In the genomic region with DNA sequence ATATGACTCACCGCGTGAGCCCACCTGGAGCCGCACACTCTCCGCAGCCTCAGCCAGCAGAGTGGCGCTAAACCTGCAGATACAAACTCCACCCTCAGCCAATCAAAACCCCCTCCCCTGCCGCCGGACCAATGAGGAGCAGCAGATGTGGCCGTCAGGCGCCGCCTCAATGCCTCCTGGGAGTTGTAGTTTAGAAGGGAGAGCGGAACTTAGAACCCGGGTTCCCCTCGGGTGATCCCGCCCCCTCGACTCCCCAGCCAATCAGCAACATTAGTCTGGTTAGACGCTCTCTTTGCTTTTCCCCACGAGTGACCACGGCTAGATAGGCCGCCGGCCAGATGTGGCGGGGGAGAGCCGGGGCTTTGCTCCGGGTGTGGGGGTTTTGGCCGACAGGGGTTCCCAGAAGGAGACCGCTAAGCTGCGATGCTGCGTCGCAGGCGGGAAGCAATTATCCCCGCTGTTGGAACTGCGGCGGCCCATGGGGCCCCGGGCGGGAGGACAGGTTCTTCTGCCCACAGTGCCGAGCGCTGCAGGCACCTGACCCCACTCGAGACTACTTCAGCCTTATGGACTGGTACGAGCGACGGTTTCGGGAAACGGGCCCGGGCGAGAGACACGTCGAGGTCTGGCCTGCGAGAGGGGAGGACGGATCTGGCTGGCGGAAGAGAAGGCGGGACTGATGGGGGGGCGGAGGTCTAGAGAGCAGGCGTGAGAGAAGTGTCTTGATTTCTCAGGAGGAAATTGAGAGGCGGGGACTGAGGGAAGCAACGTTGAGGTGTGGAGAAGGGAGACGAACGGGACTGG, we compare ENCODE assay signal across 8 cellular contexts. TPM values are rescaled to one million over a fixed set of nuclear protein-coding genes. Genes with fewer than 3 reads are reported as not detected.
DNase-seq lines count a peak whose midpoint lies in the region; ATAC-seq and TF ChIP-seq lines count a peak whose summit lies in the region.

A gene (minus strand): TSS at position 63 of the 804 bp plus-strand sequence. CDS start 7,099 bp downstream, outside the sequence.
A gene with protein sequence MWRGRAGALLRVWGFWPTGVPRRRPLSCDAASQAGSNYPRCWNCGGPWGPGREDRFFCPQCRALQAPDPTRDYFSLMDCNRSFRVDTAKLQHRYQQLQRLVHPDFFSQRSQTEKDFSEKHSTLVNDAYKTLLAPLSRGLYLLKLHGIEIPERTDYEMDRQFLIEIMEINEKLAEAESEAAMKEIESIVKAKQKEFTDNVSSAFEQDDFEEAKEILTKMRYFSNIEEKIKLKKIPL (plus strand): TSS at position 282 of the 804 bp plus-strand sequence. CDS start 57 bp downstream, at position 339.

- ATAC-seq in GM21723 (IDR thresholded peaks at IDR 0.05; ENCODE audit: unreplicated experiment) = peak; percentile 91
- ATAC-seq in Panc1 = peak; percentile 97
- peak; percentile 93 to 95 for ATAC-seq in activated T-cell treated with anti-CD3 and anti-CD28 coated beads, Interleukin-2, amount 50 U/mL, for 72 hours (replicated peaks in 1 of 2)
- peak; percentile 99 for ATAC-seq in esophagus mucosa

- CTCF ChIA-PET in Panc1 (lab: Charles Lee) = interaction anchor here (0.6 kb wide), 1 partner anchor 316 kb away, joined by 6 read pairs; no protein-coding TSS in a partner anchor

- H3K36me3 ChIP-seq in Panc1 (ENCODE audit: control insufficient read depth, insufficient read depth, low read length) = peaks cover 4% of the 10 kb centered on the region
- peaks cover 19% of the 10 kb centered on the region for H3K36me3 ChIP-seq in muscle layer of colon (ENCODE audit: insufficient read depth, low read length)

- H3K4me1 Mint-ChIP-seq in activated T-cell treated with anti-CD3 and anti-CD28 coated beads, Interleukin-2, amount 50 U/mL, for 72 hours (ENCODE audit: low read depth) = peaks cover 53% of the 10 kb centered on the region

- in situ Hi-C loops in Panc1 (cut with HindIII; ENCODE audit: low pct_unique_long_range_greater_than_20kb, low sequenced_read_pairs) = no loop called here

- no TSS peak for BruUV-seq in Panc1 (replicated peaks; lab: Mats Ljungman, UMichigan)

- H3K4me1 ChIP-seq in Panc1 (ENCODE audit: control insufficient read depth, insufficient read depth, low read length) (peaks cover 8% of the 10 kb centered on the region), muscle layer of colon (ENCODE audit: insufficient read depth, low read length) (peaks cover 16% of the 10 kb centered on the region)

- peak within 1 kb of the TSS; percentile 79 to 91 for H3K4me3 ChIP-seq in Panc1 (ENCODE audit: low read depth in 2 of 2, low read length in 2 of 2)
- H3K4me3 ChIP-seq in muscle layer of colon (ENCODE audit: low read depth in 1 of 2, low read length in 2 of 2) = peak within 1 kb of the TSS; percentile 60 to 98

- H3K9me3 Mint-ChIP-seq in activated T-cell treated with anti-CD3 and anti-CD28 coated beads, Interleukin-2, amount 50 U/mL, for 72 hours = no peaks in the 10 kb centered on the region

- DNase-seq in DMS53 treated with DMSO at 0.1 percent for 48 hours (lab: John Stamatoyannopoulos, UW; ENCODE audit: unreplicated experiment) = peak; percentile 75
- DNase-seq in KG1 (lab: John Stamatoyannopoulos, UW) = peak; percentile 98
- DNase-seq in Panc1 (ENCODE audit: low read depth, low spot score) = peak; percentile 89
- DNase-seq in activated T-cell treated with anti-CD3 and anti-CD28 coated beads, Interleukin-2, amount 50 U/mL, for 72 hours = peak; percentile 97 to 99
- DNase-seq in stimulated activated CD8-positive, alpha-beta memory T cell treated with anti-CD3 and anti-CD28 coated beads, Interleukin-7, amount 100 ng/mL, for 24 hours (ENCODE audit: low read depth) = peak; percentile 92

- peak within 1 kb of the TSS; percentile 90 to 96 for H3K4me3 Mint-ChIP-seq in activated T-cell treated with anti-CD3 and anti-CD28 coated beads, Interleukin-2, amount 50 U/mL, for 72 hours

- H3K27me3 Mint-ChIP-seq in activated T-cell treated with anti-CD3 and anti-CD28 coated beads, Interleukin-2, amount 50 U/mL, for 72 hours (ENCODE audit: low read depth) = no peaks in the 10 kb centered on the region

- H3K27ac Mint-ChIP-seq in activated T-cell treated with anti-CD3 and anti-CD28 coated beads, Interleukin-2, amount 50 U/mL, for 72 hours = peak within 1 kb of the TSS; percentile 68

- peak within 1 kb of the TSS; percentile 93 for H3K9ac ChIP-seq in muscle layer of colon (ENCODE audit: low read length)

- H3K27me3 ChIP-seq in Panc1 (ENCODE audit: control insufficient read depth, insufficient read depth, low read length) (no peaks in the 10 kb centered on the region), muscle layer of colon (ENCODE audit: control insufficient read depth in 1 of 2, insufficient read depth in 2 of 2, low read length in 2 of 2) (no peaks in the 10 kb centered on the region)

- H3K27ac ChIP-seq in Panc1 (ENCODE audit: low read length) (peak within 1 kb of the TSS; percentile 96), muscle layer of colon (ENCODE audit: low read depth, low read length) (peak within 1 kb of the TSS; percentile 99)

- TF ChIP-seq CTCF in Panc1 (IDR thresholded peaks at IDR 0.05) = no peak

- H3K9me3 ChIP-seq in Panc1 (ENCODE audit: control insufficient read depth, insufficient read depth, low read depth, low read length) (no peaks in the 10 kb centered on the region), muscle layer of colon (ENCODE audit: low read length) (no peaks in the 10 kb centered on the region)

- POLR2A ChIA-PET in Panc1 (lab: Charles Lee) = no interaction called here

- intact Hi-C loops in Panc1 (cut with micrococcal nuclease; ENCODE audit: unreplicated experiment) = no loop called here

- H3K36me3 Mint-ChIP-seq in activated T-cell treated with anti-CD3 and anti-CD28 coated beads, Interleukin-2, amount 50 U/mL, for 72 hours (ENCODE audit: insufficient read depth in 2 of 2) = peaks cover 2 to 21% of the 10 kb centered on the region in 2 donors

RNA-seq across cellular contexts. Expression of the first gene that starts in this region (rescaled TPM):
- 29.5 TPM for total RNA-seq in Panc1 (2021; ENCODE audit: unreplicated experiment)
- 15.0 TPM for polyA plus RNA-seq in Panc1 (2012; ENCODE audit: insufficient read length)
- 10 to 100 TPM; 29.2 to 32.1 TPM for total RNA-seq in activated T-cell treated with anti-CD3 and anti-CD28 coated beads, Interleukin-2, amount 50 U/mL, for 72 hours
- 14.9 TPM for total RNA-seq in esophagus mucosa

RNA-seq across cellular contexts. Expression of the second gene that starts in this region (rescaled TPM):
- 10.2 TPM for total RNA-seq in Panc1 (2021; ENCODE audit: unreplicated experiment)
- 9.0 TPM for polyA plus RNA-seq in Panc1 (2012; ENCODE audit: insufficient read length)
- 10 to 100 TPM; 21.6 to 24.1 TPM for total RNA-seq in activated T-cell treated with anti-CD3 and anti-CD28 coated beads, Interleukin-2, amount 50 U/mL, for 72 hours
- 10.9 TPM for total RNA-seq in esophagus mucosa

Comparison
In these comparisons a context has a peak if more than half of its experiments do, and no peak if none do; other contexts are left out.
1. Peak in every context shown above with its lines: DNase-seq, ATAC-seq, H3K4me3 ChIP-seq and H3K27ac ChIP-seq.